ENCODE assay signal across 8 cellular contexts in the genomic region with DNA sequence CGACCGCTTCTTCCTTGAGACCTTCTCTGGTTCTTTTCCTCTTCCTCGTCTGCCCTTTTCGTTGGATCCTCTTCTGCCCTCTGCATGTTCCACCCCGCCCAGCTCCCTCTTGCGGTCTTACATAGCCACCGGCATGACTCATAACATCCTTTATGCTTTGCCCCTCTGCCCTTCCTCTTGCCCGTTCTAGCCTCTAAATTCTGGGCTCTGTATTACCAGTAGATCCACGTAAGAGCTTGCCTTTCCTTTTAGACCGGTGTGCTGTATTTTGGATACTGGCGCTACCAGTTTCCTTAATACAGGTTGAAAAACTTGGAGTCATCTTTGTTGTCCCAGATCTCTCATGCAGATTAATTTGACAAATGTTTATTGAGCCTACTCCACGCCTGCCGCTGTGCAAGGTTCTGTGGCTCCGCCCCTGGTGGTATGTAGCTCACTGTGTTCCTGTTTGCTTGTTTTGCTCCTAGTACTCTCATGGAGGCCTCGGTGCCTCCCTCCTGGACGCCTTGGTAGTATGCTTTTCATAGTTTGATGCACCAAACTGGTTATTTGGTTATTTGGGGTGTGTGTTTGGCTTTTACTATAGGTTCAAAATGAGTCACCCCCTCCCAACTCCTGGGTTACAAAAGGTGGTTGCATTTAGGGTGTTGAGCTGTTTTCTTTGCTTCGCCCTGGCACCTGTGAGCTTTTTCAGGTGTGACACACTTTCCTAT. TPM values are rescaled to one million over a fixed set of nuclear protein-coding genes. Genes with fewer than 3 reads are reported as not detected.
DNase-seq lines count a peak whose midpoint lies in the region; ATAC-seq and TF ChIP-seq lines count a peak whose summit lies in the region.

No MANE protein-coding gene starts in this region.

- ATAC-seq in left cardiac atrium: peak; percentile 51 to 81

- no peaks in the 10 kb centered on the region for H3K27me3 ChIP-seq in DOHH2 (ENCODE audit: control insufficient read depth, low read length)
- no peaks in the 10 kb centered on the region for H3K27me3 ChIP-seq in GM23248 (replicated peaks; ENCODE audit: insufficient read depth)
- no peaks in the 10 kb centered on the region for H3K27me3 ChIP-seq in adipocyte (replicated peaks; ENCODE audit: control insufficient read depth, insufficient read depth, low read length)

- TF ChIP-seq CTCF in DOHH2 (IDR thresholded peaks at IDR 0.05; ENCODE audit: low read depth, low read length, poor library complexity, severe bottlenecking): peak; percentile 72
- peak; percentile 61 for TF ChIP-seq CTCF in LNCaP clone FGC (IDR thresholded peaks at IDR 0.05; ENCODE audit: control insufficient read depth, extremely low read depth, insufficient read depth)

- H3K4me1 ChIP-seq in DOHH2 (ENCODE audit: control insufficient read depth, low read length): peaks cover 25% of the 10 kb centered on the region
- peaks cover 30% of the 10 kb centered on the region for H3K4me1 ChIP-seq in GM23248 (ENCODE audit: insufficient read depth)
- peaks cover 38% of the 10 kb centered on the region for H3K4me1 ChIP-seq in adipocyte (ENCODE audit: control insufficient read depth, insufficient read depth, low read length)

- peaks cover 19% of the 10 kb centered on the region; the same call in 1 of the 2 replicates for H4K20me1 ChIP-seq in DOHH2 (ENCODE audit: control insufficient read depth, insufficient read depth, low read depth, low read length)
- no peaks in the 10 kb centered on the region for H4K20me1 ChIP-seq in GM23248 (ENCODE audit: insufficient read depth)

- peak overlapping the region; percentile 98 for H3K4me3 ChIP-seq in DOHH2 (ENCODE audit: low read length)
- peak overlapping the region; percentile 84 for H3K4me3 ChIP-seq in GM23248
- peak overlapping the region; percentile 74 for H3K4me3 ChIP-seq in LNCaP clone FGC (ENCODE audit: low read depth, low read length)
- H3K4me3 ChIP-seq in adipocyte (ENCODE audit: low read length): peak overlapping the region; percentile 89

- no peaks in the 10 kb centered on the region for H3K9me3 ChIP-seq in DOHH2 (ENCODE audit: control insufficient read depth, insufficient read depth, low read length)
- H3K9me3 ChIP-seq in GM23248 (ENCODE audit: low read depth): no peaks in the 10 kb centered on the region
- no peaks in the 10 kb centered on the region for H3K9me3 ChIP-seq in adipocyte (ENCODE audit: control insufficient read depth, low read length)

- peaks cover 6% of the 10 kb centered on the region; the same call in 1 of the 2 replicates for H3F3A ChIP-seq in DOHH2 (ENCODE audit: control insufficient read depth, insufficient read depth)
- H3F3A ChIP-seq in GM23248 (ENCODE audit: insufficient read depth): peaks cover 22% of the 10 kb centered on the region; the same call in 1 of the 2 replicates

- peak overlapping the region; percentile 93 for H2AFZ ChIP-seq in GM23248

- intact Hi-C loops in left cardiac atrium (cut with DNase I): no loop called here

- WGBS in GM23248 (ENCODE audit: low coverage in 1 of 2, low lambda C conversion rate in 2 of 2, missing lambda C conversion rate in 2 of 2), 2 experiments: 28 to 34% methylated on average over 17 of the region's 17 CpGs

- DNase-seq in GM23248 (peak; percentile 96), LNCaP clone FGC (ENCODE audit: low read depth) (peak; percentile 84), SKM-1 (lab: John Stamatoyannopoulos, UW; ENCODE audit: unreplicated experiment) (peak; percentile 87), adipocyte (ENCODE audit: low read depth) (peak; percentile 79), left cardiac atrium (peak; percentile 78), pulmonary artery endothelial cell (ENCODE audit: low read depth, low spot score) (peak; percentile 43), NCI-H2171 (lab: John Stamatoyannopoulos, UW) (no peak)

- H3K9ac ChIP-seq in GM23248: peak overlapping the region; percentile 87
- H3K9ac ChIP-seq in adipocyte (ENCODE audit: low read length): peak overlapping the region; percentile 95

- in situ Hi-C loops in GM23248 (cut with MboI): no loop called here

- H3K79me2 ChIP-seq in DOHH2 (ENCODE audit: control insufficient read depth, low read length) (peaks cover 63% of the 10 kb centered on the region), GM23248 (ENCODE audit: insufficient read depth) (peaks cover 38% of the 10 kb centered on the region)

- H3K27ac ChIP-seq in DOHH2 (ENCODE audit: low read depth, low read length) (peak overlapping the region; percentile 70), GM23248 (peak overlapping the region; percentile 79)

- H3K4me2 ChIP-seq in DOHH2 (ENCODE audit: low read length) (peak overlapping the region; percentile 100), GM23248 (ENCODE audit: unreplicated experiment) (peak overlapping the region; percentile 92)

- no peaks in the 10 kb centered on the region for H3K9me2 ChIP-seq in DOHH2 (replicated peaks; ENCODE audit: control insufficient read depth, low read length)
- H3K9me2 ChIP-seq in GM23248 (ENCODE audit: insufficient read depth): no peaks in the 10 kb centered on the region

- H3K36me3 ChIP-seq in DOHH2 (ENCODE audit: control insufficient read depth, low read length) (peaks cover 62% of the 10 kb centered on the region), GM23248 (ENCODE audit: low read depth) (peaks cover 20% of the 10 kb centered on the region), adipocyte (ENCODE audit: control insufficient read depth, insufficient read depth, low read length, severe bottlenecking) (peaks cover 37% of the 10 kb centered on the region)

RNA-seq across cellular contexts. Expression of a gene that starts 1.7 kb away (rescaled TPM):
- 59.9 and 86.2 TPM in 2 replicates for total RNA-seq in GM23248 (2014; rRNA removed; shearing (Covaris generic))
- 163 TPM in 2 replicates for polyA plus RNA-seq in GM23248 (2016; fragmentation: Nextera tagmentation; extraction: Ambion mirVana)
- 100 to 1,000 TPM; 159 to 172 TPM for total RNA-seq in left cardiac atrium
- total RNA-seq in pulmonary artery endothelial cell: 106 and 125 TPM in 2 replicates

RNA-seq across cellular contexts. Expression of a gene that starts 24.3 kb away (rescaled TPM):
- 38.2 and 40.7 TPM in 2 replicates for total RNA-seq in GM23248 (2014; rRNA removed; shearing (Covaris generic))
- polyA plus RNA-seq in GM23248 (2016; fragmentation: Nextera tagmentation; extraction: Ambion mirVana): 64.0 and 66.5 TPM in 2 replicates
- 100 to 1,000 TPM in 1 of 2 donors, 10 to 100 TPM in 1; 91.0 to 101 TPM for total RNA-seq in left cardiac atrium
- 48.7 and 58.0 TPM in 2 replicates for total RNA-seq in pulmonary artery endothelial cell
